In the genomic region with DNA sequence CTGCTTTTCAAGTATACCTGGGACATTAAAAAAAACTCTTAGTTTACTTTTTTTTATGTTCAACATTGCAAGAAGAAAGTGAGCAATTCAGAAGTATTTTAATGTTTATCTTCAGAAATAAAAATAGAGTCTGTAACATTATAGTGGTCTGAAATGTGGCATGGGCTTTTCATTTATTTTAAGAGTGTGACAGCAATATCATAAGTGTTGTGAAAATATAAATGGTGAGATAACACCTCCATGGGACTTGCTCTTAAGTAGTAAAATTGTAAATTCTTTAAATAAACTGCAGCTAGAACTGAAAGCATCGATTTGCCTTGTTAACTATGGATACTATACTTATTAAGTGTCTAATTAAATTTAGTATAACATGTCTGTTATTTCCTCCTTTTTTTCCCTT, we compare ENCODE assay signal across 22 cellular contexts. TPM values are rescaled to one million over a fixed set of nuclear protein-coding genes. Genes with fewer than 3 reads are reported as not detected.
DNase-seq lines count a peak whose midpoint lies in the region; ATAC-seq, FAIRE-seq and TF ChIP-seq lines count a peak whose summit lies in the region.
"Had no signal": no experiment of that assay in that cellular context is flagged by ENCODE, and none has a peak within 500 bp of the region (broad histone marks: within the 10 kb centered on the region; RNA-seq: fewer than 3 reads in every experiment).

No MANE protein-coding gene starts in this region.

- peaks cover 4% of the 10 kb centered on the region for H3K4me1 ChIP-seq in osteoblast (ENCODE audit: insufficient read depth, low read length)
- peaks cover 0 to 12% (median 0%) of the 10 kb centered on the region in 4 donors for H3K4me1 ChIP-seq in stomach
- H3K4me1 ChIP-seq: HAP-1 had no signal

- H3K27ac ChIP-seq in osteoblast (ENCODE audit: low read depth, low read length) (no peak overlapping the region), stomach (no peak overlapping the region)

- no peaks in the 10 kb centered on the region for H3K9me3 Mint-ChIP-seq in central memory CD8-positive, alpha-beta T cell
- H3K9me3 Mint-ChIP-seq: CD4-positive, alpha-beta memory T cell; HFFc6 had no signal

- intact Hi-C loops in stomach (cut with DNase I; ENCODE audit: low total_unique reads): no loop called here

- TF ChIP-seq CTCF in osteoblast (IDR thresholded peaks at IDR 0.05; ENCODE audit: extremely low read depth, low read depth, low read length) (no peak), stomach (IDR thresholded peaks at IDR 0.05) (no peak)

- H3K4me3 Mint-ChIP-seq in central memory CD8-positive, alpha-beta T cell: peak overlapping the region; percentile 72
- H3K4me3 Mint-ChIP-seq: CD4-positive, alpha-beta memory T cell; HFFc6 had no signal

- H3K27me3 ChIP-seq in osteoblast (ENCODE audit: insufficient read depth, low read length): no peaks in the 10 kb centered on the region
- H3K27me3 ChIP-seq in stomach: no peaks in the 10 kb centered on the region

- no peaks in the 10 kb centered on the region for H4K20me1 ChIP-seq in osteoblast (ENCODE audit: insufficient read depth, low read length)

- H3K9me3 ChIP-seq in osteoblast (ENCODE audit: low read depth, low read length) (no peaks in the 10 kb centered on the region), stomach (no peaks in the 10 kb centered on the region)
- H3K9me3 ChIP-seq: HAP-1 had no signal

- peak overlapping the region; percentile 92 for H3K27ac Mint-ChIP-seq in central memory CD8-positive, alpha-beta T cell (ENCODE audit: low read depth)
- H3K27ac Mint-ChIP-seq: CD4-positive, alpha-beta memory T cell; HFFc6 had no signal

- TF ChIP-seq POLR2A in stomach (IDR thresholded peaks at IDR 0.05): no peak

- TF ChIP-seq EP300 in stomach (IDR thresholded peaks at IDR 0.05): no peak

- H3K4me1 Mint-ChIP-seq in central memory CD8-positive, alpha-beta T cell: peaks cover 43% of the 10 kb centered on the region

- H2AFZ ChIP-seq in osteoblast (ENCODE audit: low read length): no peak overlapping the region

- no peaks in the 10 kb centered on the region for H3K79me2 ChIP-seq in osteoblast (ENCODE audit: insufficient read depth, low read length)

- peak; percentile 73 for FAIRE-seq in islet of Langerhans (lab: Jason Lieb, UNC)
- FAIRE-seq: GM12891, GM18507, H54 had no signal

- H3K4me2 ChIP-seq in osteoblast (ENCODE audit: insufficient read depth, low read length): no peak overlapping the region

- WGBS in stomach, 5 donors: 89 to 95% (median 95%) methylated on average over 1 of the region's 1 CpG

- peaks cover 27% of the 10 kb centered on the region for H3K36me3 Mint-ChIP-seq in central memory CD8-positive, alpha-beta T cell (ENCODE audit: insufficient read depth)

- H3K36me3 ChIP-seq in osteoblast (ENCODE audit: insufficient read depth, low read length) (no peaks in the 10 kb centered on the region), stomach (no peaks in the 10 kb centered on the region)
- H3K36me3 ChIP-seq: HAP-1 had no signal

- no peak for DNase-seq in central memory CD8-positive, alpha-beta T cell (ENCODE audit: low spot score in 2 of 2)
- DNase-seq in osteoblast (ENCODE audit: insufficient read length, low spot score, missing footprints) (peak; percentile 3), HuH-7 (ENCODE audit: low spot score) (no peak), stomach (no peak)
- DNase-seq: 8988T; C1 segment of cervical spinal cord; Calu3; CD4-positive, alpha-beta memory T cell; COR-L47; DMS53; DMS79 treated with DMSO at 0.1 percent for 48 hours; GF-D8; GOT3; HFFc6 had no signal

- ATAC-seq in central memory CD8-positive, alpha-beta T cell (replicated peaks; ENCODE audit: extremely low read depth, poor library complexity, severe bottlenecking): no peak
- ATAC-seq in GM19452 (IDR thresholded peaks at IDR 0.05; ENCODE audit: unreplicated experiment): no peak

- H3K4me3 ChIP-seq in osteoblast (ENCODE audit: insufficient read depth, low read length) (no peak overlapping the region), stomach (no peak overlapping the region)
- H3K4me3 ChIP-seq: HAP-1 had no signal

- no peaks in the 10 kb centered on the region for H3K27me3 Mint-ChIP-seq in central memory CD8-positive, alpha-beta T cell
- H3K27me3 Mint-ChIP-seq: CD4-positive, alpha-beta memory T cell had no signal

RNA-seq across cellular contexts. Expression of a gene that starts 48.8 kb away (rescaled TPM):
- total RNA-seq in osteoblast (0.36 and 0.88 TPM in 2 replicates), stomach (1 to 10 TPM in 3 of 5 donors, under 1 TPM in 1, not detected in 1; 0.29 to 9.4 (median 1.7) TPM)
- under 1 TPM; 0.61 to 0.88 (median 0.62) TPM for polyA plus RNA-seq in stomach
- total RNA-seq: A673, Calu3, Daoy had no signal

RNA-seq across cellular contexts. Expression of a gene that starts 48.9 kb away (rescaled TPM):
- total RNA-seq in osteoblast: 149 and 215 TPM in 2 replicates
- 100 to 1,000 TPM in 1 of 5 donors, 10 to 100 TPM in 3, 1 to 10 TPM in 1; 7.0 to 424 (median 74.7) TPM for total RNA-seq in stomach
- polyA plus RNA-seq in stomach: 10 to 100 TPM; 26.5 to 93.6 (median 34.9) TPM

RNA-seq across cellular contexts. Expression of a gene that starts 58.3 kb away (rescaled TPM):
- total RNA-seq in osteoblast: 4.1 and 5.8 TPM in 2 replicates
- 10 to 100 TPM in 4 of 5 donors, 1 to 10 TPM in 1; 9.6 to 93.4 (median 17.1) TPM for total RNA-seq in stomach
- 10 to 100 TPM; 38.2 to 50.0 (median 43.1) TPM for polyA plus RNA-seq in stomach
